In the genomic region with DNA sequence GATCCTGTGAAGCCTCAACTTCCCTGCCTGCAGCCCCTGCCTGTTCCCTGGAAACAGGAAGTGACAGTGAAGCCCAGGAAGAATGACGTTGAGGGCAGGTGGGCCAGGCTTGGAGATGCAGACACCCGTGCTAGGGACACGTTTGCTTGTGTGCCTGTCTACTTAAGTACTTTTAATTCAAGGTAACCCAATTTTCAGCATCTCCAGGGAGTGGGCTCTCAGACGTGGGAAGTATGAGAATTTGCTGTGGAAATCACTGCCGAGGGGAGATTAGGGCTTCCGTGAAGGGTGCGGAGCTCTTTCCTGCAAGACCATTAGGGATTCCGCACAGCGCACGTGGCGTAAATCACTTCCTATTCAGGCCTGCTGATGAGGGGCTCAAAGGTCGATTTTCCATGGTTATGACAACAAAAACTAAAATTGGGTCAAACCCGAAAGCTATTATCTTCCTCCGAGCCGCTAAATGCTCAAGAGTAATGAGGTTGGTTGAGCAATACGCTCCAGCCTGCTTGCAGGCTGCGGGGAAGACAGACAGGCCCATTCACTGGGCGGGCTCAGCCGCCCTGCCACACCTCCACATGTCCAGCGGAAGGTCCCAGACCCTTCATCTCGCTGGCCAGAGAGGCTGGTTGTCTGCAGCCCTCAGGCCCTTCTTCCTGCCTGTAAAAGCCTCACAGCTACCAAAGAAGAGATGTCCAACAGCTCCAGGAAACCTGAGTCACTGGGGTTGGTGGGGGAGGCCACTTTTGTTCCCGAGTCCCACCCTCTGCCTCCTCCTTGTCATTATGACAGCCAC, we compare ENCODE assay signal across 25 cellular contexts.
DNase-seq lines count a peak whose midpoint lies in the region; ATAC-seq and FAIRE-seq lines count a peak whose summit lies in the region.
"Had no signal": no experiment of that assay in that cellular context is flagged by ENCODE, and none has a peak within 500 bp of the region (broad histone marks: within the 10 kb centered on the region; RNA-seq: fewer than 3 reads in every experiment).

No MANE protein-coding gene starts in this region.

- H3K27me3 Mint-ChIP-seq in stimulated activated naive B cell treated with anti-CD40 and anti-IgM and Interleukin-4, amounts not matched to agents 10 μg/mL and 1 μg/mL and 100 μg/mL, for 72 hours = peaks cover 18 to 43% of the 10 kb centered on the region in 2 donors
- peaks cover 14% of the 10 kb centered on the region for H3K27me3 Mint-ChIP-seq in activated naive CD4-positive, alpha-beta T cell treated with anti-CD3 and anti-CD28 coated beads for 36 hours (ENCODE audit: low read depth)

- intact Hi-C loops in activated naive CD4-positive, alpha-beta T cell treated with anti-CD3 and anti-CD28 coated beads for 36 hours (cut with micrococcal nuclease) = no loop called here

- no peak overlapping the region for H3K27ac Mint-ChIP-seq in stimulated activated naive B cell treated with anti-CD40 and anti-IgM and Interleukin-4, amounts not matched to agents 10 μg/mL and 1 μg/mL and 100 μg/mL, for 72 hours
- no peak overlapping the region for H3K27ac Mint-ChIP-seq in activated naive CD4-positive, alpha-beta T cell treated with anti-CD3 and anti-CD28 coated beads for 36 hours
- H3K27ac Mint-ChIP-seq: immature natural killer cell; stimulated activated effector memory CD8-positive, alpha-beta T cell treated with anti-CD3 and anti-CD28 coated beads, Interleukin-12 subunit alpha, Interleukin-12 subunit beta, amount 100 ng/mL, for 72 hours; T-helper 1 cell treated with Interleukin-12 subunit alpha and Interleukin-12 subunit beta and Interleukin-4 antibody, amounts not matched to agents 30 μg/mL and 1 μg/mL, for 36 hours had no signal

- DNase-seq in HuH-7 (ENCODE audit: low spot score) = peak; percentile 59
- peak; percentile 44 for DNase-seq in NOMO-1 treated with dmso at 0.1 percent for 144 hours (lab: John Stamatoyannopoulos, UW; ENCODE audit: unreplicated experiment)
- DNase-seq in putamen (ENCODE audit: low spot score) = peak; percentile 52
- no peak for DNase-seq in stimulated activated naive B cell treated with anti-CD40 and anti-IgM and Interleukin-4, amounts not matched to agents 10 μg/mL and 1 μg/mL and 100 μg/mL, for 72 hours
- DNase-seq in stimulated activated CD4-positive, alpha-beta T cell treated with anti-CD3 and anti-CD28 coated beads, Interleukin-4, amount 100 ng/mL, for 24 hours = no peak
- DNase-seq in activated naive CD4-positive, alpha-beta T cell treated with anti-CD3 and anti-CD28 coated beads for 36 hours = no peak
- DNase-seq: activated naive CD4-positive, alpha-beta T cell; activated T-cell treated with anti-CD3 and anti-CD28 coated beads, Interleukin-2, amount 50 U/mL, for 4 hours; C1 segment of cervical spinal cord; effector memory CD4-positive, alpha-beta T cell; esophagus squamous epithelium; gastrocnemius medialis; hippocampal formation; immature natural killer cell; lower lobe of right lung; NCI-H2081; NCI-H524; psoas muscle; stimulated activated CD4-positive, alpha-beta T cell treated with anti-CD3 and anti-CD28 coated beads, Interleukin-2, amount 100 ng/mL, for 24 hours; uterus had no signal

- H3K36me3 Mint-ChIP-seq in stimulated activated naive B cell treated with anti-CD40 and anti-IgM and Interleukin-4, amounts not matched to agents 10 μg/mL and 1 μg/mL and 100 μg/mL, for 72 hours = no peaks in the 10 kb centered on the region
- H3K36me3 Mint-ChIP-seq in activated naive CD4-positive, alpha-beta T cell treated with anti-CD3 and anti-CD28 coated beads for 36 hours (ENCODE audit: low read depth) = no peaks in the 10 kb centered on the region
- H3K36me3 Mint-ChIP-seq: stimulated activated effector memory CD8-positive, alpha-beta T cell treated with anti-CD3 and anti-CD28 coated beads, Interleukin-12 subunit alpha, Interleukin-12 subunit beta, amount 100 ng/mL, for 72 hours had no signal

- no peak for ATAC-seq in stimulated activated naive B cell treated with anti-CD40 and anti-IgM and Interleukin-4, amounts not matched to agents 10 μg/mL and 1 μg/mL and 100 μg/mL, for 72 hours (replicated peaks)
- ATAC-seq: activated T-cell treated with anti-CD3 and anti-CD28 coated beads, Interleukin-2, amount 50 U/mL, for 4 hours; gastrocnemius medialis; lower lobe of right lung; psoas muscle; stimulated activated effector memory CD8-positive, alpha-beta T cell treated with anti-CD3 and anti-CD28 coated beads, Interleukin-12 subunit alpha, Interleukin-12 subunit beta, amount 100 ng/mL, for 72 hours had no signal

- no peaks in the 10 kb centered on the region for H3K4me1 Mint-ChIP-seq in stimulated activated naive B cell treated with anti-CD40 and anti-IgM and Interleukin-4, amounts not matched to agents 10 μg/mL and 1 μg/mL and 100 μg/mL, for 72 hours
- H3K4me1 Mint-ChIP-seq in activated naive CD4-positive, alpha-beta T cell treated with anti-CD3 and anti-CD28 coated beads for 36 hours (ENCODE audit: low read depth) = no peaks in the 10 kb centered on the region
- H3K4me1 Mint-ChIP-seq: immature natural killer cell; stimulated activated effector memory CD8-positive, alpha-beta T cell treated with anti-CD3 and anti-CD28 coated beads, Interleukin-12 subunit alpha, Interleukin-12 subunit beta, amount 100 ng/mL, for 72 hours had no signal

- H3K9me3 Mint-ChIP-seq in stimulated activated naive B cell treated with anti-CD40 and anti-IgM and Interleukin-4, amounts not matched to agents 10 μg/mL and 1 μg/mL and 100 μg/mL, for 72 hours = peaks cover 11 to 12% of the 10 kb centered on the region in 2 donors
- no peaks in the 10 kb centered on the region for H3K9me3 Mint-ChIP-seq in activated naive CD4-positive, alpha-beta T cell treated with anti-CD3 and anti-CD28 coated beads for 36 hours
- H3K9me3 Mint-ChIP-seq: activated T-cell treated with anti-CD3 and anti-CD28 coated beads, Interleukin-2, amount 50 U/mL, for 4 hours; immature natural killer cell; stimulated activated effector memory CD8-positive, alpha-beta T cell treated with anti-CD3 and anti-CD28 coated beads, Interleukin-12 subunit alpha, Interleukin-12 subunit beta, amount 100 ng/mL, for 72 hours; T-helper 1 cell treated with Interleukin-12 subunit alpha and Interleukin-12 subunit beta and Interleukin-4 antibody, amounts not matched to agents 30 μg/mL and 1 μg/mL, for 36 hours had no signal

- CTCF ChIA-PET in activated naive CD4-positive, alpha-beta T cell treated with anti-CD3 and anti-CD28 coated beads for 36 hours (lab: Charles Lee) = no interaction called here

- peak; percentile 53 for FAIRE-seq in islet of Langerhans (lab: Jason Lieb, UNC)
- FAIRE-seq: GM12891, RCC 7860 had no signal

- no peak overlapping the region for H3K4me3 Mint-ChIP-seq in stimulated activated naive B cell treated with anti-CD40 and anti-IgM and Interleukin-4, amounts not matched to agents 10 μg/mL and 1 μg/mL and 100 μg/mL, for 72 hours
- no peak overlapping the region for H3K4me3 Mint-ChIP-seq in activated naive CD4-positive, alpha-beta T cell treated with anti-CD3 and anti-CD28 coated beads for 36 hours
- H3K4me3 Mint-ChIP-seq: activated T-cell treated with anti-CD3 and anti-CD28 coated beads, Interleukin-2, amount 50 U/mL, for 4 hours; immature natural killer cell; stimulated activated effector memory CD8-positive, alpha-beta T cell treated with anti-CD3 and anti-CD28 coated beads, Interleukin-12 subunit alpha, Interleukin-12 subunit beta, amount 100 ng/mL, for 72 hours; T-helper 1 cell treated with Interleukin-12 subunit alpha and Interleukin-12 subunit beta and Interleukin-4 antibody, amounts not matched to agents 30 μg/mL and 1 μg/mL, for 36 hours had no signal

Comparison
In these comparisons a context has a peak if more than half of its experiments do, and no peak if none do; other contexts are left out.
1. DNase-seq: peak in HuH-7 (single experiment), NOMO-1 treated with dmso at 0.1 percent for 144 hours (single experiment) and putamen (single experiment); none in stimulated activated naive B cell treated with anti-CD40 and anti-IgM and Interleukin-4, amounts not matched to agents 10 μg/mL and 1 μg/mL and 100 μg/mL, for 72 hours (single experiment), stimulated activated CD4-positive, alpha-beta T cell treated with anti-CD3 and anti-CD28 coated beads, Interleukin-4, amount 100 ng/mL, for 24 hours (single experiment) and activated naive CD4-positive, alpha-beta T cell treated with anti-CD3 and anti-CD28 coated beads for 36 hours (single experiment).